In genomic region chr14:71703477-71703876, GRCh38 we compare ENCODE assay signal across 9 cellular contexts.
A peak's percentile ranks its signal among the peaks of the same experiment; 100 is the strongest.
DNase-seq lines count a peak whose midpoint lies in the region; ATAC-seq and TF ChIP-seq lines count a peak whose summit lies in the region.
"Had no signal": no experiment of that assay in that cellular context is flagged by ENCODE, and none has a peak within 500 bp of the region (broad histone marks: within the 10 kb centered on the region; RNA-seq: fewer than 3 reads in every experiment).

No MANE protein-coding gene starts in this region.

- no peak overlapping the region for H2BK15ac ChIP-seq in H9 (ENCODE audit: low read depth, low read length)

- H3K4me3 Mint-ChIP-seq in H9, result no peak overlapping the region

- WGBS in H9 (ENCODE audit: extremely low coverage, insufficient read length, low lambda C conversion rate), result no CpG with 5 or more reads among the region's 4 CpGs

- no peak overlapping the region for H2BK5ac ChIP-seq in H9 (ENCODE audit: insufficient read length, low read length)

- no peak overlapping the region for H3T11ph ChIP-seq in H9 (ENCODE audit: low read length)

- no peak overlapping the region for H3K9ac ChIP-seq in H9 (ENCODE audit: extremely low read depth, insufficient read length, low read length)

- H3K4me1 ChIP-seq in left ventricle myocardium inferior (peaks cover 4% of the 10 kb centered on the region), H9 (ENCODE audit: insufficient read depth, low read length) (no peaks in the 10 kb centered on the region)

- H3K9me3 ChIP-seq in left ventricle myocardium inferior (replicated peaks) (no peaks in the 10 kb centered on the region), H9 (ENCODE audit: control insufficient read depth, low read depth, low read length) (no peaks in the 10 kb centered on the region)

- no peak overlapping the region for H2BK20ac ChIP-seq in H9 (ENCODE audit: low read depth, low read length, poor library complexity, severe bottlenecking)

- no peak overlapping the region for H4K8ac ChIP-seq in H9 (replicated peaks; ENCODE audit: insufficient read length, low read depth, low read length)

- H3K14ac ChIP-seq in H9 (ENCODE audit: insufficient read depth, low read length), result no peak overlapping the region

- no peaks in the 10 kb centered on the region for H3K9me3 Mint-ChIP-seq in H9

- H3K36me3 ChIP-seq in left ventricle myocardium inferior, result no peaks in the 10 kb centered on the region

- H3K4me1 Mint-ChIP-seq in H9, result 0 out of 4 replicates have a peak, but pooled peaks cover 0 to 5% of the 10 kb centered on the region in 2 experiments

- no peak overlapping the region for H3K27ac ChIP-seq in left ventricle myocardium inferior (replicated peaks)
- peak overlapping the region; percentile 40 for H3K27ac ChIP-seq in temporal lobe (ENCODE audit: low read depth, low read length)
- no peak overlapping the region for H3K27ac ChIP-seq in H9 (ENCODE audit: insufficient read length, low read depth, low read length)

- H3K4me2 ChIP-seq in H9 (ENCODE audit: insufficient read depth, insufficient read length, low read length), result no peak overlapping the region

- H3K79me1 ChIP-seq in H9 (ENCODE audit: insufficient read depth, low read depth, low read length, poor library complexity, severe bottlenecking), result no peaks in the 10 kb centered on the region

- no peaks in the 10 kb centered on the region for H3K27me3 Mint-ChIP-seq in H9 (ENCODE audit: low read depth)
- H3K27me3 Mint-ChIP-seq: progenitor cell of endocrine pancreas had no signal

- in situ Hi-C loops in astrocyte of the spinal cord (cut with HindIII; ENCODE audit: low sequenced_read_pairs), result no loop called here

- no peak overlapping the region for H4K91ac ChIP-seq in H9 (ENCODE audit: insufficient read length, low read depth, low read length)

- peak; percentile 34 for ATAC-seq in Right ventricle myocardium inferior
- ATAC-seq in left ventricle myocardium superior, result peak; percentile 69
- no peak for ATAC-seq in HG03432 (IDR thresholded peaks at IDR 0.05; ENCODE audit: unreplicated experiment)

- H3K4me3 ChIP-seq in left ventricle myocardium inferior (no peak overlapping the region), astrocyte of the spinal cord (ENCODE audit: low read depth, low read length) (no peak overlapping the region)

- H3K56ac ChIP-seq in H9 (ENCODE audit: insufficient read length, low read depth, low read length), result no peak overlapping the region

- H3K79me2 ChIP-seq in H9 (ENCODE audit: insufficient read depth, low read length), result no peaks in the 10 kb centered on the region

- no peaks in the 10 kb centered on the region for H3K27me3 ChIP-seq in left ventricle myocardium inferior (ENCODE audit: low read depth)
- H3K27me3 ChIP-seq in H9 (ENCODE audit: insufficient read depth, low read length), result no peaks in the 10 kb centered on the region

- H2AFZ ChIP-seq in H9 (ENCODE audit: low read length), result no peak overlapping the region

- peaks cover 11 to 35% (median 19%) of the 10 kb centered on the region in 3 experiments; a peak in 6 of 7 replicates for H3K36me3 Mint-ChIP-seq in H9 (ENCODE audit: insufficient read depth in 1 of 3, low read depth in 3 of 3)

- no peak overlapping the region for H3K18ac ChIP-seq in H9 (ENCODE audit: insufficient read length, low read depth, low read length)

- H2BK12ac ChIP-seq in H9 (ENCODE audit: insufficient read length, low read depth, low read length), result no peak overlapping the region

- no peak overlapping the region for H4K5ac ChIP-seq in H9 (ENCODE audit: insufficient read length, low read depth, low read length)

- intact Hi-C loops in Right ventricle myocardium inferior (cut with DNase I), result no loop called here
- intact Hi-C loops in left ventricle myocardium inferior (cut with micrococcal nuclease), result no loop called here
- intact Hi-C loops in left ventricle myocardium superior (cut with micrococcal nuclease), result no loop called here

- H4K20me1 ChIP-seq in H9 (ENCODE audit: control insufficient read depth, insufficient read depth, insufficient read length), result no peaks in the 10 kb centered on the region

- TF ChIP-seq CTCF in left ventricle myocardium inferior (IDR thresholded peaks at IDR 0.05; ENCODE audit: borderline replicate concordance) (no peak), astrocyte of the spinal cord (IDR thresholded peaks at IDR 0.05; ENCODE audit: low read depth, low read length) (no peak), H9 (conservative IDR thresholded peaks at IDR 0.05) (no peak)

- H2BK120ac ChIP-seq in H9 (ENCODE audit: low read depth, low read length, poor library complexity, severe bottlenecking), result no peak overlapping the region

- no peak overlapping the region for H3K4ac ChIP-seq in H9 (ENCODE audit: low read depth, low read length)

- no peak overlapping the region for H2AK5ac ChIP-seq in H9 (ENCODE audit: insufficient read length, low read length)

- no peaks in the 10 kb centered on the region for H3K23me2 ChIP-seq in H9 (ENCODE audit: insufficient read length, low read depth, low read length, poor library complexity, severe bottlenecking)

- no peak overlapping the region for H3K27ac Mint-ChIP-seq in H9
- H3K27ac Mint-ChIP-seq: progenitor cell of endocrine pancreas had no signal

- H3K23ac ChIP-seq in H9 (ENCODE audit: insufficient read length, low read depth, low read length), result no peak overlapping the region

- DNase-seq in Right ventricle myocardium inferior (ENCODE audit: missing footprints) (no peak), left ventricle myocardium inferior (no peak), astrocyte of the spinal cord (ENCODE audit: low read depth, low spot score) (peak; percentile 64), left ventricle myocardium superior (peak; percentile 28), NCI-H345 treated with DMSO at 0.1 percent for 48 hours (lab: John Stamatoyannopoulos, UW; ENCODE audit: unreplicated experiment) (no peak), H9 (no peak)

Comparison
In these comparisons a context has a peak if more than half of its experiments do, and no peak if none do; other contexts are left out.
1. DNase-seq: peak in astrocyte of the spinal cord (single experiment) and left ventricle myocardium superior (single experiment); none in Right ventricle myocardium inferior (single experiment), left ventricle myocardium inferior (single experiment), NCI-H345 treated with DMSO at 0.1 percent for 48 hours (single experiment) and H9 (single experiment).